ENCODE assay signal across 10 cellular contexts in the genomic region with DNA sequence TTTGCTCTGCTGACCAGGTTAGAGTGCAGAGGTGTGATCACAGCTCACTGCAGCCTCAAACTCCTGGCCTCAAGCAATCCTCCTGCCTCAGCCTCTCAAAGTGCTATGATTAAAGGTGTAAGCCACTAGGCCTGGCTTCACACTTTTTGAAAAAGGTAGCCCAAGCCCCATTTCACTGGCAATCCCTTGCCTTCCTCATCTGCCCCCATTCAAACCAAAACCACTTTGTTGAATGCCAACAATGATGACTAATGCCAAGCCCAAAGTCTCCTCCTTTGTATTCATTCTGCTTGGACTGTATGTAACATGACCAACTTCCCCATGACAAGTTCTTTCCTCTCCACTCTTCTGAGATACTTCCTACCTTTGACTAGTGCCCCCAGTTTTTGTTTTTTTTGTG. TPM values are rescaled to one million over a fixed set of nuclear protein-coding genes. Genes with fewer than 3 reads are reported as not detected.
DNase-seq lines count a peak whose midpoint lies in the region; FAIRE-seq and TF ChIP-seq lines count a peak whose summit lies in the region.
"Had no signal": no experiment of that assay in that cellular context is flagged by ENCODE, and none has a peak within 500 bp of the region (broad histone marks: within the 10 kb centered on the region; RNA-seq: fewer than 3 reads in every experiment).

No MANE protein-coding gene starts in this region.

- peaks cover 56% of the 10 kb centered on the region for H3K4me1 Mint-ChIP-seq in activated CD4-positive, alpha-beta memory T cell treated with anti-CD3 and anti-CD28 coated beads for 36 hours (ENCODE audit: low read depth)
- peaks cover 41% of the 10 kb centered on the region for H3K4me1 Mint-ChIP-seq in activated CD4-positive, alpha-beta memory T cell treated with anti-CD3 and anti-CD28 coated beads, Interleukin-2, amount 10 ng/mL, durations not matched to agents 7 days and 5 days

- H3K9me3 ChIP-seq in small intestine (ENCODE audit: control insufficient read depth, low read depth) (no peaks in the 10 kb centered on the region), BE2C (no peaks in the 10 kb centered on the region)

- no peak overlapping the region for H3K4me3 ChIP-seq in small intestine (ENCODE audit: low read depth in 1 of 2, low read length in 2 of 2)
- H3K4me3 ChIP-seq in BE2C (ENCODE audit: low read depth, low read length), result no peak overlapping the region
- H3K4me3 ChIP-seq: PC-9 had no signal

- H3K36me3 Mint-ChIP-seq in activated CD4-positive, alpha-beta memory T cell treated with anti-CD3 and anti-CD28 coated beads for 36 hours, result peaks cover 31% of the 10 kb centered on the region
- H3K36me3 Mint-ChIP-seq in activated CD4-positive, alpha-beta memory T cell treated with anti-CD3 and anti-CD28 coated beads, Interleukin-2, amount 10 ng/mL, durations not matched to agents 7 days and 5 days (ENCODE audit: low read depth), result peaks cover 57% of the 10 kb centered on the region

- DNase-seq in activated CD4-positive, alpha-beta memory T cell treated with anti-CD3 and anti-CD28 coated beads for 36 hours, result peak; percentile 55
- DNase-seq in activated CD4-positive, alpha-beta memory T cell treated with anti-CD3 and anti-CD28 coated beads, Interleukin-2, amount 10 ng/mL, durations not matched to agents 7 days and 5 days, result no peak
- peak; percentile 27 for DNase-seq in RKO (ENCODE audit: low spot score)
- DNase-seq in dermis blood vessel endothelial cell, result peak; percentile 38
- DNase-seq in small intestine, result peak; percentile 37
- DNase-seq in central memory CD4-positive, alpha-beta T cell, result no peak
- DNase-seq in frontal cortex (ENCODE audit: low spot score in 2 of 2), result no peak
- DNase-seq in BE2C, result no peak
- DNase-seq: nucleus accumbens had no signal

- no peaks in the 10 kb centered on the region for H3K36me3 ChIP-seq in small intestine (ENCODE audit: control insufficient read depth in 2 of 2, insufficient read depth in 2 of 2, low read length in 2 of 2)
- no peaks in the 10 kb centered on the region for H3K36me3 ChIP-seq in BE2C

- H3K4me1 ChIP-seq in small intestine (ENCODE audit: control insufficient read depth in 2 of 2, insufficient read depth in 1 of 2, low read depth in 1 of 2, low read length in 1 of 2) (peaks cover 2 to 8% of the 10 kb centered on the region in 2 donors), BE2C (no peaks in the 10 kb centered on the region)

- no peak overlapping the region for H3K27ac ChIP-seq in small intestine (ENCODE audit: low read depth in 1 of 2, low read length in 1 of 2)
- H3K27ac ChIP-seq: PC-9 had no signal

- no peak overlapping the region for H3K4me3 Mint-ChIP-seq in activated CD4-positive, alpha-beta memory T cell treated with anti-CD3 and anti-CD28 coated beads for 36 hours
- H3K4me3 Mint-ChIP-seq in activated CD4-positive, alpha-beta memory T cell treated with anti-CD3 and anti-CD28 coated beads, Interleukin-2, amount 10 ng/mL, durations not matched to agents 7 days and 5 days, result no peak overlapping the region

- POLR2A ChIA-PET in activated CD4-positive, alpha-beta memory T cell treated with anti-CD3 and anti-CD28 coated beads for 36 hours (lab: Charles Lee), result interaction anchor here (1.6 kb wide), 1 partner anchor 46 kb away, joined by 4 read pairs; no protein-coding TSS in a partner anchor
- POLR2A ChIA-PET in activated CD4-positive, alpha-beta memory T cell treated with anti-CD3 and anti-CD28 coated beads, Interleukin-2, amount 10 ng/mL, durations not matched to agents 7 days and 5 days (lab: Charles Lee), result no interaction called here

- no peaks in the 10 kb centered on the region for H3K27me3 Mint-ChIP-seq in activated CD4-positive, alpha-beta memory T cell treated with anti-CD3 and anti-CD28 coated beads for 36 hours
- H3K27me3 Mint-ChIP-seq in activated CD4-positive, alpha-beta memory T cell treated with anti-CD3 and anti-CD28 coated beads, Interleukin-2, amount 10 ng/mL, durations not matched to agents 7 days and 5 days, result no peaks in the 10 kb centered on the region

- H3K27ac Mint-ChIP-seq in activated CD4-positive, alpha-beta memory T cell treated with anti-CD3 and anti-CD28 coated beads for 36 hours, result peak overlapping the region; percentile 76
- no peak overlapping the region for H3K27ac Mint-ChIP-seq in activated CD4-positive, alpha-beta memory T cell treated with anti-CD3 and anti-CD28 coated beads, Interleukin-2, amount 10 ng/mL, durations not matched to agents 7 days and 5 days

- intact Hi-C loops in activated CD4-positive, alpha-beta memory T cell treated with anti-CD3 and anti-CD28 coated beads for 36 hours (cut with micrococcal nuclease), result loop anchor here (1.0 kb wide), 6 partner anchors 8 to 46 kb away; no protein-coding TSS in a partner anchor

- no peak for TF ChIP-seq CTCF in BE2C (IDR thresholded peaks at IDR 0.05; ENCODE audit: low read depth, low read length)

- no peaks in the 10 kb centered on the region for H3K27me3 ChIP-seq in small intestine (ENCODE audit: control insufficient read depth in 2 of 2, insufficient read depth in 2 of 2, low read length in 2 of 2)
- H3K27me3 ChIP-seq in BE2C, result no peaks in the 10 kb centered on the region

- CTCF ChIA-PET in activated CD4-positive, alpha-beta memory T cell treated with anti-CD3 and anti-CD28 coated beads for 36 hours (lab: Charles Lee), result interaction anchor here (1.2 to 1.8 kb wide), 3 partner anchors 46 to 53 kb away, joined by 3 to 11 read pairs (median 5); no protein-coding TSS in a partner anchor
- CTCF ChIA-PET in activated CD4-positive, alpha-beta memory T cell treated with anti-CD3 and anti-CD28 coated beads, Interleukin-2, amount 10 ng/mL, durations not matched to agents 7 days and 5 days (lab: Charles Lee), result interaction anchor here (1.6 kb wide), 1 partner anchor 53 kb away, joined by 4 read pairs; no protein-coding TSS in a partner anchor

- FAIRE-seq in small intestine (lab: Jason Lieb, UNC) (no peak), frontal cortex (lab: Jason Lieb, UNC) (no peak)

- peaks cover 22% of the 10 kb centered on the region for H3K9me3 Mint-ChIP-seq in activated CD4-positive, alpha-beta memory T cell treated with anti-CD3 and anti-CD28 coated beads for 36 hours
- peaks cover 24% of the 10 kb centered on the region for H3K9me3 Mint-ChIP-seq in activated CD4-positive, alpha-beta memory T cell treated with anti-CD3 and anti-CD28 coated beads, Interleukin-2, amount 10 ng/mL, durations not matched to agents 7 days and 5 days

RNA-seq across cellular contexts. Expression of a gene that starts 33.1 kb away (rescaled TPM):
- 10 to 100 TPM; 50.8 to 56.8 TPM for total RNA-seq in activated CD4-positive, alpha-beta memory T cell treated with anti-CD3 and anti-CD28 coated beads for 36 hours
- total RNA-seq in activated CD4-positive, alpha-beta memory T cell treated with anti-CD3 and anti-CD28 coated beads, Interleukin-2, amount 10 ng/mL, durations not matched to agents 7 days and 5 days, result 100 to 1,000 TPM; 106 to 109 TPM
- total RNA-seq in dermis blood vessel endothelial cell (30.4 and 30.8 TPM in 2 replicates), frontal cortex (27.3 TPM)
- 1 to 10 TPM; 8.1 to 9.4 (median 8.9) TPM for polyA plus RNA-seq in small intestine
- polyA plus RNA-seq in BE2C (2012; ENCODE audit: insufficient read depth, insufficient read length, low read depth), result 14.9 TPM

Comparison
In these comparisons a context has a peak if more than half of its experiments do, and no peak if none do; other contexts are left out.
1. DNase-seq: peak in activated CD4-positive, alpha-beta memory T cell treated with anti-CD3 and anti-CD28 coated beads for 36 hours (single experiment), RKO (single experiment), dermis blood vessel endothelial cell (single experiment) and small intestine (single experiment); none in activated CD4-positive, alpha-beta memory T cell treated with anti-CD3 and anti-CD28 coated beads, Interleukin-2, amount 10 ng/mL, durations not matched to agents 7 days and 5 days (single experiment), central memory CD4-positive, alpha-beta T cell (single experiment), frontal cortex (0 of 2) and BE2C (single experiment).